Comparison of ENCODE assay signal across 1 cellular context in the genomic region with DNA sequence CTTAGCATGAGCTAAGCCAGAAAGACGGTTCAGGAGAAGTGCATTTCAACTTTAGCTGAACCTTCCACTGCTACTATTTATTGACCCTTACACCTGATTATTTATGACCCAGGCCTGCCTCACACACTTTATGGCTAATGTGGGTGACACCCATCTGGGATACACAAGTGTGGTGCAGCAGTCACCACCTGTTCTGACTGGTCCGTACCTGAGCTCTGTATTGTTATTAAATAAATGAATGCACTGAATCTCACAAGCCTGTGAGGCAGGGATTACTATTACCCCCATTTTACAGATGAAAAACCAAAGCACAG.
TF ChIP-seq lines count a peak whose summit lies in the region.

No MANE protein-coding gene starts in this region.

TF ChIP-seq in HEK293, 187 proteins besides CTCF, POLR2A, EP300 and RAD21 (continued from another document):
- TF ChIP-seq, protein P1, sequence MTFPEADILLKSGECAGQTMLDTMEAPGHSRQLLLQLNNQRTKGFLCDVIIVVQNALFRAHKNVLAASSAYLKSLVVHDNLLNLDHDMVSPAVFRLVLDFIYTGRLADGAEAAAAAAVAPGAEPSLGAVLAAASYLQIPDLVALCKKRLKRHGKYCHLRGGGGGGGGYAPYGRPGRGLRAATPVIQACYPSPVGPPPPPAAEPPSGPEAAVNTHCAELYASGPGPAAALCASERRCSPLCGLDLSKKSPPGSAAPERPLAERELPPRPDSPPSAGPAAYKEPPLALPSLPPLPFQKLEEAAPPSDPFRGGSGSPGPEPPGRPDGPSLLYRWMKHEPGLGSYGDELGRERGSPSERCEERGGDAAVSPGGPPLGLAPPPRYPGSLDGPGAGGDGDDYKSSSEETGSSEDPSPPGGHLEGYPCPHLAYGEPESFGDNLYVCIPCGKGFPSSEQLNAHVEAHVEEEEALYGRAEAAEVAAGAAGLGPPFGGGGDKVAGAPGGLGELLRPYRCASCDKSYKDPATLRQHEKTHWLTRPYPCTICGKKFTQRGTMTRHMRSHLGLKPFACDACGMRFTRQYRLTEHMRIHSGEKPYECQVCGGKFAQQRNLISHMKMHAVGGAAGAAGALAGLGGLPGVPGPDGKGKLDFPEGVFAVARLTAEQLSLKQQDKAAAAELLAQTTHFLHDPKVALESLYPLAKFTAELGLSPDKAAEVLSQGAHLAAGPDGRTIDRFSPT (tag by site-specific recombination; IDR thresholded peaks at IDR 0.05), result no peak
- TF ChIP-seq, protein P2, sequence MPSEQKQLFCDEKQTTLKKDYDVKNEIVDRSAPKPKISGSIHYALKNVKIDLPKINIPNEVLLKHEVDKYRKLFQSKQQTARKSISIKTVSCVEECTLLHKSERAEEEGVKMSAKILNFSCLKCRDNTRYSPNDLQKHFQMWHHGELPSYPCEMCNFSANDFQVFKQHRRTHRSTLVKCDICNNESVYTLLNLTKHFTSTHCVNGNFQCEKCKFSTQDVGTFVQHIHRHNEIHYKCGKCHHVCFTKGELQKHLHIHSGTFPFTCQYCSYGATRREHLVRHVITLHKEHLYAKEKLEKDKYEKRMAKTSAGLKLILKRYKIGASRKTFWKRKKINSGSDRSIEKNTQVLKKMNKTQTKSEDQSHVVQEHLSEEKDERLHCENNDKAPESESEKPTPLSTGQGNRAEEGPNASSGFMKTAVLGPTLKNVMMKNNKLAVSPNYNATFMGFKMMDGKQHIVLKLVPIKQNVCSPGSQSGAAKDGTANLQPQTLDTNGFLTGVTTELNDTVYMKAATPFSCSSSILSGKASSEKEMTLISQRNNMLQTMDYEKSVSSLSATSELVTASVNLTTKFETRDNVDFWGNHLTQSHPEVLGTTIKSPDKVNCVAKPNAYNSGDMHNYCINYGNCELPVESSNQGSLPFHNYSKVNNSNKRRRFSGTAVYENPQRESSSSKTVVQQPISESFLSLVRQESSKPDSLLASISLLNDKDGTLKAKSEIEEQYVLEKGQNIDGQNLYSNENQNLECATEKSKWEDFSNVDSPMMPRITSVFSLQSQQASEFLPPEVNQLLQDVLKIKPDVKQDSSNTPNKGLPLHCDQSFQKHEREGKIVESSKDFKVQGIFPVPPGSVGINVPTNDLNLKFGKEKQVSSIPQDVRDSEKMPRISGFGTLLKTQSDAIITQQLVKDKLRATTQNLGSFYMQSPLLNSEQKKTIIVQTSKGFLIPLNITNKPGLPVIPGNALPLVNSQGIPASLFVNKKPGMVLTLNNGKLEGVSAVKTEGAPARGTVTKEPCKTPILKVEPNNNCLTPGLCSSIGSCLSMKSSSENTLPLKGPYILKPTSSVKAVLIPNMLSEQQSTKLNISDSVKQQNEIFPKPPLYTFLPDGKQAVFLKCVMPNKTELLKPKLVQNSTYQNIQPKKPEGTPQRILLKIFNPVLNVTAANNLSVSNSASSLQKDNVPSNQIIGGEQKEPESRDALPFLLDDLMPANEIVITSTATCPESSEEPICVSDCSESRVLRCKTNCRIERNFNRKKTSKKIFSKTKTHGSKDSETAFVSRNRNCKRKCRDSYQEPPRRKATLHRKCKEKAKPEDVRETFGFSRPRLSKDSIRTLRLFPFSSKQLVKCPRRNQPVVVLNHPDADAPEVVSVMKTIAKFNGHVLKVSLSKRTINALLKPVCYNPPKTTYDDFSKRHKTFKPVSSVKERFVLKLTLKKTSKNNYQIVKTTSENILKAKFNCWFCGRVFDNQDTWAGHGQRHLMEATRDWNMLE (tag by site-specific recombination; conservative IDR thresholded peaks at IDR 0.05; ENCODE audit: low read depth), result no peak
- TF ChIP-seq ZNF660 (tag by site-specific recombination; IDR thresholded peaks at IDR 0.05) (no peak), ZNF510 (tag by site-specific recombination; IDR thresholded peaks at IDR 0.05; ENCODE audit: insufficient replicate concordance) (no peak), ZSCAN5A (tag by site-specific recombination; IDR thresholded peaks at IDR 0.05) (no peak), ZNF707 (tag by site-specific recombination; IDR thresholded peaks at IDR 0.05) (no peak), RBAK (tag by site-specific recombination; IDR thresholded peaks at IDR 0.05) (no peak), ZNF280C (tag by site-specific recombination; IDR thresholded peaks at IDR 0.05) (no peak), ZSCAN16 (tag by site-specific recombination; IDR thresholded peaks at IDR 0.05) (no peak), ZNF155 (tag by site-specific recombination; IDR thresholded peaks at IDR 0.05) (no peak), ZNF580 (tag by site-specific recombination; IDR thresholded peaks at IDR 0.05) (no peak), ZNF639 (tag by site-specific recombination; IDR thresholded peaks at IDR 0.05) (no peak), SP7 (tag by site-specific recombination; IDR thresholded peaks at IDR 0.05) (0 out of 2 replicates have a peak, but pooled peaks have one; percentile 9), ZNF10 (tag by site-specific recombination; IDR thresholded peaks at IDR 0.05) (peak; percentile 94), HOXD13 (CRISPR knock-in tag; IDR thresholded peaks at IDR 0.05; ENCODE audit: borderline replicate concordance) (no peak), ZNF624 (tag by site-specific recombination; IDR thresholded peaks at IDR 0.05) (no peak), ZNF112 (tag by site-specific recombination; IDR thresholded peaks at IDR 0.05) (no peak), ZNF514 (tag by site-specific recombination; IDR thresholded peaks at IDR 0.05) (no peak), ZNF560 (tag by site-specific recombination; IDR thresholded peaks at IDR 0.05; ENCODE audit: borderline replicate concordance) (no peak), SP3 (tag by site-specific recombination; IDR thresholded peaks at IDR 0.05) (no peak), ZNF140 (tag by site-specific recombination; IDR thresholded peaks at IDR 0.05) (peak; percentile 6; the same call in 1 of the 2 replicates)
- TF ChIP-seq, protein P3, sequence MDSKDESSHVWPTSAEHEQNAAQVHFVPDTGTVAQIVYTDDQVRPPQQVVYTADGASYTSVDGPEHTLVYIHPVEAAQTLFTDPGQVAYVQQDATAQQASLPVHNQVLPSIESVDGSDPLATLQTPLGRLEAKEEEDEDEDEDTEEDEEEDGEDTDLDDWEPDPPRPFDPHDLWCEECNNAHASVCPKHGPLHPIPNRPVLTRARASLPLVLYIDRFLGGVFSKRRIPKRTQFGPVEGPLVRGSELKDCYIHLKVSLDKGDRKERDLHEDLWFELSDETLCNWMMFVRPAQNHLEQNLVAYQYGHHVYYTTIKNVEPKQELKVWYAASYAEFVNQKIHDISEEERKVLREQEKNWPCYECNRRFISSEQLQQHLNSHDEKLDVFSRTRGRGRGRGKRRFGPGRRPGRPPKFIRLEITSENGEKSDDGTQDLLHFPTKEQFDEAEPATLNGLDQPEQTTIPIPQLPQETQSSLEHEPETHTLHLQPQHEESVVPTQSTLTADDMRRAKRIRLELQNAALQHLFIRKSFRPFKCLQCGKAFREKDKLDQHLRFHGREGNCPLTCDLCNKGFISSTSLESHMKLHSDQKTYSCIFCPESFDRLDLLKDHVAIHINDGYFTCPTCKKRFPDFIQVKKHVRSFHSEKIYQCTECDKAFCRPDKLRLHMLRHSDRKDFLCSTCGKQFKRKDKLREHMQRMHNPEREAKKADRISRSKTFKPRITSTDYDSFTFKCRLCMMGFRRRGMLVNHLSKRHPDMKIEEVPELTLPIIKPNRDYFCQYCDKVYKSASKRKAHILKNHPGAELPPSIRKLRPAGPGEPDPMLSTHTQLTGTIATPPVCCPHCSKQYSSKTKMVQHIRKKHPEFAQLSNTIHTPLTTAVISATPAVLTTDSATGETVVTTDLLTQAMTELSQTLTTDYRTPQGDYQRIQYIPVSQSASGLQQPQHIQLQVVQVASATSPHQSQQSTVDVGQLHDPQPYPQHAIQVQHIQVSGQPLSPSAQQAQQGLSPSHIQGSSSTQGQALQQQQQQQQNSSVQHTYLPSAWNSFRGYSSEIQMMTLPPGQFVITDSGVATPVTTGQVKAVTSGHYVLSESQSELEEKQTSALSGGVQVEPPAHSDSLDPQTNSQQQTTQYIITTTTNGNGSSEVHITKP (tag by site-specific recombination; IDR thresholded peaks at IDR 0.05), result no peak
TF ChIP-seq in HEK293: peak in this region for 7.
